Comparison of ENCODE assay signal across 17 cellular contexts in the genomic region with DNA sequence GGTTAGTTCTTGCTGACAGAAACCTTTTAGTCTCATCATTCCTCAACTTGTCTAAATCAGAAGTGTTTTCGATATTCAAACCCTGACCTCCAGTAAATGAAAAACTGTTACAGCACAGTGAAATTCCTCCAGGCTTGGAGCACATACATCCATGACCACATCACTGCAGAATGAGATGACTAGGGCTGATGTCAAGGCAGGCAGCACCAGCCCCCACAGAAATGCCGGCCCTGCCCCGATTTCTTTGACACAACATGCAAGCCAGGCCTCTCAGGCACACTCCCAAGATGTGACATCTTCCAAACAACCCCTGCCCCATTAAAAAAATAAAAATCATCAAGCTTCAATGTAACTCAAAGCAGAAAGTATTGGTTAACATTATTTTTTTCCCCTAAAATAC.
A peak's percentile ranks its signal among the peaks of the same experiment; 100 is the strongest.
DNase-seq lines count a peak whose midpoint lies in the region; ATAC-seq, FAIRE-seq and TF ChIP-seq lines count a peak whose summit lies in the region.
"Had no signal": no experiment of that assay in that cellular context is flagged by ENCODE, and none has a peak within 500 bp of the region (broad histone marks: within the 10 kb centered on the region; RNA-seq: fewer than 3 reads in every experiment).

No MANE protein-coding gene starts in this region.

- no peak overlapping the region for H3K4me3 ChIP-seq in AG04449 (ENCODE audit: low read depth, low read length)
- H3K4me3 ChIP-seq in bronchial epithelial cell (ENCODE audit: low read depth, low read length) = no peak overlapping the region
- H3K4me3 ChIP-seq: colonic mucosa, esophagus squamous epithelium, Peyer's patch had no signal

- TF ChIP-seq CTCF in AG04449 (IDR thresholded peaks at IDR 0.05; ENCODE audit: insufficient read depth, low read length, missing control alignments) (no peak), bronchial epithelial cell (IDR thresholded peaks at IDR 0.05; ENCODE audit: insufficient read depth, low read length, severe bottlenecking) (no peak)

- H3K27me3 ChIP-seq in bronchial epithelial cell (ENCODE audit: control insufficient read depth, insufficient read depth, low read length) = no peaks in the 10 kb centered on the region
- H3K27me3 ChIP-seq: colonic mucosa, Peyer's patch had no signal

- DNase-seq in AG04449 (ENCODE audit: low read depth, low spot score) = peak; percentile 82
- DNase-seq in HS-27A (ENCODE audit: low read depth) = peak; percentile 52
- DNase-seq in bronchial epithelial cell (ENCODE audit: low read depth) = peak; percentile 76
- DNase-seq in left kidney (ENCODE audit: low read depth, low spot score) = peak; percentile 36
- no peak for DNase-seq in iPS-NIHi11 (ENCODE audit: low spot score)
- no peak for DNase-seq in SKM-1 treated with dmso at 0.1 percent for 144 hours (lab: John Stamatoyannopoulos, UW; ENCODE audit: unreplicated experiment)
- DNase-seq in GM19240 (ENCODE audit: insufficient read length, low spot score) = no peak
- DNase-seq: activated CD8-positive, alpha-beta T cell treated with anti-CD3 and anti-CD28 coated beads, Interleukin-2, amount 10 ng/mL, durations not matched to agents 7 days and 5 days; activated naive CD4-positive, alpha-beta T cell treated with Interleukin-2 at 50 U/mL for 16 hours; colonic mucosa; esophagus squamous epithelium; NCI-H1105; NCI-H446 treated with DMSO at 0.1 percent for 48 hours; Peyer's patch had no signal

- ATAC-seq in HG02610 (IDR thresholded peaks at IDR 0.05; ENCODE audit: unreplicated experiment) = no peak
- ATAC-seq: activated CD8-positive, alpha-beta T cell treated with anti-CD3 and anti-CD28 coated beads, Interleukin-2, amount 10 ng/mL, durations not matched to agents 7 days and 5 days had no signal

- FAIRE-seq in bronchial epithelial cell (lab: Jason Lieb, UNC) = no peak
- FAIRE-seq: GM12892, islet of Langerhans had no signal

- no peaks in the 10 kb centered on the region for H3K36me3 ChIP-seq in bronchial epithelial cell (ENCODE audit: control insufficient read depth, insufficient read depth, low read length)
- H3K36me3 ChIP-seq: colonic mucosa, esophagus squamous epithelium, Peyer's patch had no signal

- POLR2A ChIA-PET in AG04449 (lab: Yijun Ruan, JAX) = no interaction called here

- CTCF ChIA-PET in AG04449 (lab: Yijun Ruan, JAX) = interaction anchor here (1.5 kb wide), 1 partner anchor 249 kb away, joined by 3 read pairs; no protein-coding TSS in a partner anchor

Comparison
In these comparisons a context has a peak if more than half of its experiments do, and no peak if none do; other contexts are left out.
1. DNase-seq: peak in AG04449 (single experiment), HS-27A (single experiment), bronchial epithelial cell (single experiment) and left kidney (single experiment); none in iPS-NIHi11 (single experiment), SKM-1 treated with dmso at 0.1 percent for 144 hours (single experiment) and GM19240 (single experiment).